In the genomic region with DNA sequence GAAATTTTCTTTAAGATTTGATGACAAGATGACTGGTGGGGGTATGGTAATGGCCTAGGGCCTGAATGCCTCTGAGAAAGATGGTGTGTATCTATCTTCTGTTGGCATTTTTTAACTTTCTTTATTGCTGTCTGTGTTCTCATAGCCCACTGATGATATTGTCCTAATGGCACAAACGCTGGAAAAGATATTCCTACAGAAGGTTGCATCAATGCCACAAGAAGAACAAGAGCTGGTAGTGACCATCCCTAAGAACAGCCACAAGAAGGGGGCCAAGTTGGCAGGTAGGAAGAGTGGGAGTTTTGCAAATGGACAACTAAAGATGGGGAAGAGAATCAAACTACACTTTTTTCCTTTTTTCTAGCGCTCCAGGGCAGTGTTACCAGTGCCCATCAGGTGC, we compare ENCODE assay signal across 8 cellular contexts. TPM values are rescaled to one million over a fixed set of nuclear protein-coding genes. Genes with fewer than 3 reads are reported as not detected.
DNase-seq lines count a peak whose midpoint lies in the region; FAIRE-seq and TF ChIP-seq lines count a peak whose summit lies in the region.
"Had no signal": no experiment of that assay in that cellular context is flagged by ENCODE, and none has a peak within 500 bp of the region (broad histone marks: within the 10 kb centered on the region; RNA-seq: fewer than 3 reads in every experiment).

No MANE protein-coding gene starts in this region.

- no peak overlapping the region for H2AFZ ChIP-seq in PC-9
- H2AFZ ChIP-seq in H1 (ENCODE audit: low read length) = no peak overlapping the region
- no peak overlapping the region for H2AFZ ChIP-seq in osteoblast (ENCODE audit: low read length)

- DNase-seq in PC-9 (no peak), H1 (ENCODE audit: low read depth in 1 of 2, low spot score in 2 of 2) (no peak), osteoblast (ENCODE audit: insufficient read length, low spot score, missing footprints) (peak; percentile 59), NOMO-1 treated with DMSO at 0.1 percent for 48 hours (lab: John Stamatoyannopoulos, UW; ENCODE audit: unreplicated experiment) (no peak), vagina (ENCODE audit: extremely low spot score in 2 of 2) (no peak), HPDE6-E6E7 (ENCODE audit: extremely low spot score) (no peak)
- DNase-seq: NCI-H524 treated with DMSO at 0.1 percent for 48 hours had no signal

- H3K27me3 ChIP-seq in DOHH2 (ENCODE audit: control insufficient read depth, low read length) = no peaks in the 10 kb centered on the region
- no peaks in the 10 kb centered on the region for H3K27me3 ChIP-seq in PC-9 (ENCODE audit: insufficient read depth, low read depth)
- no peaks in the 10 kb centered on the region for H3K27me3 ChIP-seq in H1 (replicated peaks in 1 of 4; ENCODE audit: control insufficient read depth in 3 of 4, extremely low read depth in 1 of 4, insufficient read depth in 3 of 4, low read length in 3 of 4)
- H3K27me3 ChIP-seq in osteoblast (ENCODE audit: insufficient read depth, low read length) = no peaks in the 10 kb centered on the region
- H3K27me3 ChIP-seq in vagina = no peaks in the 10 kb centered on the region

- H3K9me3 ChIP-seq in DOHH2 (ENCODE audit: control insufficient read depth, insufficient read depth, low read length) = no peaks in the 10 kb centered on the region
- no peaks in the 10 kb centered on the region for H3K9me3 ChIP-seq in PC-9 (ENCODE audit: insufficient read depth, low read depth)
- no peaks in the 10 kb centered on the region; a peak in 2 of 4 replicates for H3K9me3 ChIP-seq in H1 (ENCODE audit: insufficient read depth in 2 of 2, low read depth in 1 of 2, low read length in 1 of 2)
- no peaks in the 10 kb centered on the region for H3K9me3 ChIP-seq in osteoblast (ENCODE audit: low read depth, low read length)
- H3K9me3 ChIP-seq in vagina = no peaks in the 10 kb centered on the region

- no peak overlapping the region for H2BK15ac ChIP-seq in H1 (ENCODE audit: low read length)

- TF ChIP-seq EP300 in H1 (IDR thresholded peaks at IDR 0.05; ENCODE audit: borderline replicate concordance in 1 of 2, low read depth in 2 of 2, low read length in 2 of 2) = no peak

- no peak overlapping the region for H3K4ac ChIP-seq in H1 (replicated peaks; ENCODE audit: insufficient read length, low read depth, low read length)

- no peak for FAIRE-seq in H1 (lab: Jason Lieb, UNC)

- H4K5ac ChIP-seq in H1 (ENCODE audit: insufficient read length, low read depth, low read length) = no peak overlapping the region

- no peak overlapping the region for H2BK5ac ChIP-seq in H1 (ENCODE audit: low read depth, low read length)

- peaks cover 11% of the 10 kb centered on the region for H3K79me1 ChIP-seq in H1 (ENCODE audit: low read depth, low read length)

- H4K8ac ChIP-seq in H1 (ENCODE audit: extremely low read depth, insufficient read depth, low read length) = no peak overlapping the region

- H3K14ac ChIP-seq in H1 (ENCODE audit: insufficient read length) = no peak overlapping the region

- TF ChIP-seq RAD21 in H1 (IDR thresholded peaks at IDR 0.05 in 1 of 2, conservative IDR thresholded peaks at IDR 0.05 in 1 of 2; ENCODE audit: low read depth in 2 of 2, low read length in 2 of 2) = no peak

- CTCF ChIA-PET in PC-9 (lab: Charles Lee) = no interaction called here
- CTCF ChIA-PET in H1 (lab: Charles Lee; ENCODE audit: partially characterized antibody) = interaction anchor here (0.6 to 14.6 kb wide), 6 partner anchors 7 to 656 kb away, joined by 3 to 110 read pairs (median 3); a partner anchor contains a TSS

- H3K4me1 ChIP-seq in DOHH2 (ENCODE audit: control insufficient read depth, low read length) = peaks cover 44% of the 10 kb centered on the region
- peaks cover 20% of the 10 kb centered on the region for H3K4me1 ChIP-seq in PC-9 (replicated peaks; ENCODE audit: insufficient read depth)
- H3K4me1 ChIP-seq in H1 (replicated peaks in 1 of 4; ENCODE audit: control insufficient read depth in 3 of 4, insufficient read depth in 4 of 4, low read length in 3 of 4) = peaks cover 0 to 11% (median 6%) of the 10 kb centered on the region in 4 experiments; a peak in 5 of 7 replicates
- peaks cover 26% of the 10 kb centered on the region for H3K4me1 ChIP-seq in osteoblast (ENCODE audit: insufficient read depth, low read length)
- peaks cover 64% of the 10 kb centered on the region for H3K4me1 ChIP-seq in vagina

- H3K36me3 ChIP-seq in DOHH2 (ENCODE audit: control insufficient read depth, low read length) = peaks cover 97% of the 10 kb centered on the region
- peaks cover 86% of the 10 kb centered on the region for H3K36me3 ChIP-seq in PC-9 (ENCODE audit: low read depth)
- H3K36me3 ChIP-seq in H1 (ENCODE audit: control insufficient read depth in 2 of 4, insufficient read depth in 4 of 4, low read length in 3 of 4) = peaks cover 62 to 89% (median 75%) of the 10 kb centered on the region in 4 experiments
- H3K36me3 ChIP-seq in osteoblast (ENCODE audit: insufficient read depth, low read length) = peaks cover 87% of the 10 kb centered on the region
- H3K36me3 ChIP-seq in vagina = peaks cover 0 to 72% of the 10 kb centered on the region in 2 donors

- no TSS peak for BruUV-seq in PC-9 (replicated peaks; lab: Mats Ljungman, UMichigan)

- no peak overlapping the region for H3K9ac ChIP-seq in H1 (replicated peaks in 1 of 4; ENCODE audit: extremely low read depth in 1 of 4, low read depth in 3 of 4, low read length in 3 of 4)

- H3K4me3 ChIP-seq in DOHH2 (ENCODE audit: low read length) (peak overlapping the region; percentile 90), PC-9 (no peak overlapping the region; the same call in 1 of the 2 replicates), H1 (ENCODE audit: extremely low read depth in 1 of 4, insufficient read depth in 2 of 4, low read depth in 3 of 4, low read length in 4 of 4) (peak overlapping the region in 3 of 4 experiments; percentile 11 to 97 (median 90); a peak in 2 of 8 replicates), osteoblast (ENCODE audit: insufficient read depth, low read length) (peak overlapping the region; percentile 82), vagina (no peak overlapping the region)

- H3K18ac ChIP-seq in H1 (ENCODE audit: extremely low read depth, low read length) = no peak overlapping the region

- no peak overlapping the region for H2BK20ac ChIP-seq in H1 (ENCODE audit: low read length)

- H3K27ac ChIP-seq in DOHH2 (ENCODE audit: low read depth, low read length) (no peak overlapping the region), PC-9 (no peak overlapping the region), H1 (ENCODE audit: low read depth, low read length) (no peak overlapping the region), osteoblast (ENCODE audit: low read depth, low read length) (no peak overlapping the region), vagina (no peak overlapping the region)

- H3K79me2 ChIP-seq in DOHH2 (ENCODE audit: control insufficient read depth, low read length) (peaks cover 77% of the 10 kb centered on the region), PC-9 (ENCODE audit: low read depth) (peaks cover 80% of the 10 kb centered on the region), H1 (ENCODE audit: control insufficient read depth in 1 of 2, insufficient read depth in 2 of 2, low read length in 2 of 2) (peaks cover 44 to 80% of the 10 kb centered on the region in 2 experiments), osteoblast (ENCODE audit: insufficient read depth, low read length) (peaks cover 85% of the 10 kb centered on the region)

- no peak overlapping the region for H3K56ac ChIP-seq in H1 (replicated peaks; ENCODE audit: insufficient read length, low read depth, low read length)

- intact Hi-C loops in PC-9 (cut with micrococcal nuclease; ENCODE audit: unreplicated experiment) (loop anchor here (10.0 kb wide), 2 partner anchors 781 to 1151 kb away; a partner anchor contains a TSS), vagina (cut with DNase I) (loop anchor here (10.0 kb wide), 1 partner anchor 1001 kb away; a partner anchor contains a TSS)

- H2BK120ac ChIP-seq in H1 (replicated peaks; ENCODE audit: low read depth, low read length) = no peak overlapping the region

- peak in 1 of 2 experiments; percentile 53; a peak in 2 of 3 replicates for TF ChIP-seq POLR2A in H1 (IDR thresholded peaks at IDR 0.05; ENCODE audit: control extremely low read depth in 1 of 2, low read depth in 2 of 2, low read length in 2 of 2)
- no peak for TF ChIP-seq POLR2A in vagina (IDR thresholded peaks at IDR 0.05)

- no peak overlapping the region for H2BK12ac ChIP-seq in H1 (ENCODE audit: low read depth, low read length)

- H3K9me2 ChIP-seq in DOHH2 (replicated peaks; ENCODE audit: control insufficient read depth, low read length) (no peaks in the 10 kb centered on the region), PC-9 (ENCODE audit: insufficient read depth) (no peaks in the 10 kb centered on the region)

- no peak overlapping the region for H4K91ac ChIP-seq in H1 (replicated peaks; ENCODE audit: insufficient read length, low read length)

- H3F3A ChIP-seq in DOHH2 (ENCODE audit: control insufficient read depth, insufficient read depth) = peaks cover 77% of the 10 kb centered on the region
- H3F3A ChIP-seq in PC-9 (ENCODE audit: insufficient read depth, low read depth) = peaks cover 93% of the 10 kb centered on the region

- TF ChIP-seq CTCF in DOHH2 (IDR thresholded peaks at IDR 0.05; ENCODE audit: low read depth, low read length, poor library complexity, severe bottlenecking) (no peak), PC-9 (conservative IDR thresholded peaks at IDR 0.05) (no peak), H1 (IDR thresholded peaks at IDR 0.05; ENCODE audit: control extremely low read depth in 1 of 3, insufficient read depth in 1 of 3, low read depth in 1 of 3, low read length in 3 of 3) (no peak), osteoblast (IDR thresholded peaks at IDR 0.05; ENCODE audit: extremely low read depth, low read depth, low read length) (no peak), vagina (IDR thresholded peaks at IDR 0.05) (no peak)

- peaks cover 64% of the 10 kb centered on the region for H4K20me1 ChIP-seq in DOHH2 (ENCODE audit: control insufficient read depth, insufficient read depth, low read depth, low read length)
- H4K20me1 ChIP-seq in PC-9 (ENCODE audit: insufficient read depth) = peaks cover 86% of the 10 kb centered on the region
- H4K20me1 ChIP-seq in H1 (replicated peaks in 1 of 2; ENCODE audit: control insufficient read depth in 1 of 2, insufficient read depth in 2 of 2, low read length in 2 of 2) = peaks cover 67% of the 10 kb centered on the region in 2 experiments
- H4K20me1 ChIP-seq in osteoblast (ENCODE audit: insufficient read depth, low read length) = peaks cover 88% of the 10 kb centered on the region

- POLR2A ChIA-PET in PC-9 (lab: Charles Lee; ENCODE audit: unreplicated experiment) = no interaction called here
- POLR2A ChIA-PET in H1 (lab: Charles Lee; ENCODE audit: partially characterized antibody) = interaction anchor here (1.2 to 33.3 kb wide), 5 partner anchors 4 to 105 kb away, joined by 3 to 1158 read pairs (median 117); a partner anchor contains a TSS

- H3K4me2 ChIP-seq in DOHH2 (ENCODE audit: low read length) (peak overlapping the region; percentile 88), PC-9 (peak overlapping the region; percentile 95), H1 (ENCODE audit: insufficient read depth in 1 of 2, low read depth in 2 of 2, low read length in 2 of 2) (peak overlapping the region in 1 of 2 experiments; percentile 28; a peak in 1 of 4 replicates), osteoblast (ENCODE audit: insufficient read depth, low read length) (peak overlapping the region; percentile 98)

- no peak overlapping the region for H3K23ac ChIP-seq in H1 (ENCODE audit: insufficient read length)

- peaks cover 17% of the 10 kb centered on the region for H3K23me2 ChIP-seq in H1 (ENCODE audit: low read depth, low read length)

- no peak overlapping the region for H2AK5ac ChIP-seq in H1 (ENCODE audit: low read depth, low read length)

- WGBS in H1 (ENCODE audit: extremely low coverage in 1 of 2, insufficient coverage in 1 of 2, insufficient read length in 1 of 2, insufficient replicate concordance in 2 of 2, low coverage in 1 of 2, low lambda C conversion rate in 2 of 2, missing lambda C conversion rate in 1 of 2), 2 experiments = 89% methylated on average over 2 of the region's 2 CpGs; no CpG with 5 or more reads in 1 of the 2 experiments

RNA-seq across cellular contexts. Expression of a gene that starts 7.5 kb away (rescaled TPM):
- total RNA-seq in PC-9 (2021) (130 and 157 TPM in 2 replicates), osteoblast (116 and 119 TPM in 2 replicates), vagina (125 TPM)
- total RNA-seq in H1 (2021; fragmentation: NEBNext Ultra II Directional; extraction: Animal tissue kit (Norgen Biotek cat#: 25700)) = 179 and 185 TPM in 2 replicates
- 101 and 132 TPM in 2 replicates for polyA plus RNA-seq in H1 (2011; rRNA removed)
- 118 TPM for polyA plus RNA-seq in H1 (2011; cell fraction: cytosol; rRNA removed)
- polyA plus RNA-seq in H1 (2011; cell fraction: nucleus; rRNA removed) = 277 TPM
- polyA plus RNA-seq in H1 (2012, experiment 1 of 2) = 160 to 229 TPM (median 169 TPM) in 4 replicates
- 108 TPM for polyA plus RNA-seq in H1 (2012, experiment 2 of 2)
- 146 TPM for polyA plus RNA-seq in H1 (2013, experiment 1 of 2)
- polyA plus RNA-seq in H1 (2013, experiment 2 of 2) = 135 TPM
- polyA minus RNA-seq in H1 (2011; rRNA and poly(A)+ RNA removed) = 120 and 132 TPM in 2 replicates
- 85.9 TPM for polyA minus RNA-seq in H1 (2011; cell fraction: cytosol; rRNA and poly(A)+ RNA removed)
- 174 TPM for polyA minus RNA-seq in H1 (2011; cell fraction: nucleus; rRNA and poly(A)+ RNA removed)

RNA-seq across cellular contexts. Expression of a gene that starts 23.0 kb away (rescaled TPM):
- total RNA-seq in PC-9 (2021) = 18.3 and 22.1 TPM in 2 replicates
- total RNA-seq in H1 (2021; fragmentation: NEBNext Ultra II Directional; extraction: Animal tissue kit (Norgen Biotek cat#: 25700)) = 13.3 and 15.1 TPM in 2 replicates
- 18.0 and 23.1 TPM in 2 replicates for polyA plus RNA-seq in H1 (2011; rRNA removed)
- 16.6 TPM for polyA plus RNA-seq in H1 (2011; cell fraction: cytosol; rRNA removed)
- polyA plus RNA-seq in H1 (2011; cell fraction: nucleus; rRNA removed) = 27.7 TPM
- 11.8 to 16.5 TPM (median 15.3 TPM) in 4 replicates for polyA plus RNA-seq in H1 (2012, experiment 1 of 2)
- polyA plus RNA-seq in H1 (2012, experiment 2 of 2) = 18.7 TPM
- polyA plus RNA-seq in H1 (2013, experiment 1 of 2) = 14.8 TPM
- polyA plus RNA-seq in H1 (2013, experiment 2 of 2) = 15.8 TPM
- polyA minus RNA-seq in H1 (2011; rRNA and poly(A)+ RNA removed) = 8.9 and 9.5 TPM in 2 replicates
- 5.5 TPM for polyA minus RNA-seq in H1 (2011; cell fraction: cytosol; rRNA and poly(A)+ RNA removed)
- polyA minus RNA-seq in H1 (2011; cell fraction: nucleus; rRNA and poly(A)+ RNA removed) = 8.5 TPM
- 9.0 and 20.0 TPM in 2 replicates for total RNA-seq in osteoblast
- total RNA-seq in vagina = 27.7 TPM

RNA-seq across cellular contexts. Expression of a gene that starts 33.5 kb away (rescaled TPM):
- not detected in 2 replicates for total RNA-seq in PC-9 (2021)
- total RNA-seq in H1 (2021; fragmentation: NEBNext Ultra II Directional; extraction: Animal tissue kit (Norgen Biotek cat#: 25700)) = 23.7 TPM in 2 replicates
- polyA plus RNA-seq in H1 (2011; rRNA removed) = 89.0 and 120 TPM in 2 replicates
- 55.7 TPM for polyA plus RNA-seq in H1 (2011; cell fraction: cytosol; rRNA removed)
- 127 TPM for polyA plus RNA-seq in H1 (2011; cell fraction: nucleus; rRNA removed)
- 30.8 to 37.5 TPM (median 34.1 TPM) in 4 replicates for polyA plus RNA-seq in H1 (2012, experiment 1 of 2)
- 56.4 TPM for polyA plus RNA-seq in H1 (2012, experiment 2 of 2)
- polyA plus RNA-seq in H1 (2013, experiment 1 of 2) = 32.5 TPM
- polyA plus RNA-seq in H1 (2013, experiment 2 of 2) = 36.8 TPM
- polyA minus RNA-seq in H1 (2011; rRNA and poly(A)+ RNA removed) = 73.5 and 94.6 TPM in 2 replicates
- 28.8 TPM for polyA minus RNA-seq in H1 (2011; cell fraction: cytosol; rRNA and poly(A)+ RNA removed)
- polyA minus RNA-seq in H1 (2011; cell fraction: nucleus; rRNA and poly(A)+ RNA removed) = 40.2 TPM
- under 0.01 and 2.4 TPM in 2 replicates for total RNA-seq in osteoblast
- total RNA-seq in vagina = 30.2 TPM

RNA-seq across cellular contexts. Expression of a gene that starts 35.1 kb away (rescaled TPM):
- total RNA-seq in PC-9 (2021) (0.73 and 1.1 TPM in 2 replicates), osteoblast (2.2 and 8.3 TPM in 2 replicates), vagina (10.3 TPM)
- 1.3 and 2.7 TPM in 2 replicates for total RNA-seq in H1 (2021; fragmentation: NEBNext Ultra II Directional; extraction: Animal tissue kit (Norgen Biotek cat#: 25700))
- polyA plus RNA-seq in H1 (2011; rRNA removed) = 3.2 and 4.7 TPM in 2 replicates
- polyA plus RNA-seq in H1 (2011; cell fraction: cytosol; rRNA removed) = 3.1 TPM
- polyA plus RNA-seq in H1 (2011; cell fraction: nucleus; rRNA removed) = 2.7 TPM
- polyA plus RNA-seq in H1 (2012, experiment 1 of 2) = 1.6 to 2.7 TPM (median 2.2 TPM) in 4 replicates
- polyA plus RNA-seq in H1 (2012, experiment 2 of 2) = 3.1 TPM
- polyA plus RNA-seq in H1 (2013, experiment 1 of 2) = 4.2 TPM
- polyA plus RNA-seq in H1 (2013, experiment 2 of 2) = 4.2 TPM
- polyA minus RNA-seq in H1 (2011; rRNA and poly(A)+ RNA removed) = 2.2 and 2.5 TPM in 2 replicates
- polyA minus RNA-seq in H1 (2011; cell fraction: cytosol; rRNA and poly(A)+ RNA removed) = 2.0 TPM
- polyA minus RNA-seq in H1 (2011; cell fraction: nucleus; rRNA and poly(A)+ RNA removed) = 1.7 TPM

Comparison
In these comparisons a context has a peak if more than half of its experiments do, and no peak if none do; other contexts are left out.
1. H3K4me3 ChIP-seq: peak in DOHH2 (single experiment), H1 (3 of 4) and osteoblast (single experiment); none in PC-9 (single experiment) and vagina (0 of 2).